Comparison of ENCODE assay signal across 29 cellular contexts in the genomic region with DNA sequence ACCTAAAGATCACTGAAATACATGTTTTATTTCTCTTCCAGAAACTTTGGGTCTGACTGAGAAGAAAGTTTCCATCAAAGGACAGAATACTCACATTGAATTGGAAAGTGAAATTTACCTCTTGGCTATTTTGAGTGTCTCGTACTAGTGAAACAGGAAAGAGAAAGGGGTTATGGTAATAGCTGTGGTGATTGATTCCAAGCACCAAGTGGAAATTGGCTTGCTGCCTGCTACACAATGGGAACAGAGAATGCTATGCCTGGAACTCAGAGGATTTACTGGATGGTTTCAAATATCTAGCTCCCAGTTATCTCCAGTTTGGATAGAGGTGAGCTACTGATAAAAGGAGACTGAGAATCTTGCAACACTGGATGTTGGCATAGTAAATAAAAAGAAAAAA.
DNase-seq lines count a peak whose midpoint lies in the region; FAIRE-seq and TF ChIP-seq lines count a peak whose summit lies in the region.
"Had no signal": no experiment of that assay in that cellular context is flagged by ENCODE, and none has a peak within 500 bp of the region (broad histone marks: within the 10 kb centered on the region; RNA-seq: fewer than 3 reads in every experiment).

No MANE protein-coding gene starts in this region.

- H3K36me3 ChIP-seq in mammary epithelial cell (ENCODE audit: insufficient read depth, low read length): no peaks in the 10 kb centered on the region
- H3K36me3 ChIP-seq: breast epithelium, right lobe of liver had no signal

- in situ Hi-C loops in mammary epithelial cell (cut with MboI; ENCODE audit: low sequenced_read_pairs in 2 of 2): no loop called here

- H3K79me2 ChIP-seq in mammary epithelial cell (ENCODE audit: insufficient read depth, low read length): no peaks in the 10 kb centered on the region
- H3K79me2 ChIP-seq: parathyroid adenoma had no signal

- H3K4me1 Mint-ChIP-seq in MCF 10A (ENCODE audit: insufficient read depth, unreplicated experiment): no peaks in the 10 kb centered on the region
- H3K4me1 Mint-ChIP-seq: activated CD4-positive, alpha-beta T cell treated with anti-CD3 and anti-CD28 coated beads, Interleukin-2, amount 10 ng/mL, durations not matched to agents 7 days and 5 days; activated CD8-positive, alpha-beta memory T cell treated with anti-CD3 and anti-CD28 coated beads, Interleukin-2, amount 10 ng/mL, durations not matched to agents 7 days and 5 days; activated T-helper 17 cell treated with anti-CD3 and anti-CD28 coated beads, Interleukin-2, amount 50 U/mL, for 72 hours; B cell; naive B cell had no signal

- FAIRE-seq in D721Med (lab: Jason Lieb, UNC): no peak
- FAIRE-seq: A204.1, GM18507 had no signal

- no peaks in the 10 kb centered on the region for H3K27me3 ChIP-seq in mammary epithelial cell (ENCODE audit: insufficient read depth, low read length)
- H3K27me3 ChIP-seq: breast epithelium, right lobe of liver had no signal

- no peak overlapping the region for H3K4me3 Mint-ChIP-seq in MCF 10A (ENCODE audit: unreplicated experiment)
- H3K4me3 Mint-ChIP-seq: activated CD4-positive, alpha-beta T cell treated with anti-CD3 and anti-CD28 coated beads, Interleukin-2, amount 10 ng/mL, durations not matched to agents 7 days and 5 days; activated CD8-positive, alpha-beta memory T cell treated with anti-CD3 and anti-CD28 coated beads, Interleukin-2, amount 10 ng/mL, durations not matched to agents 7 days and 5 days; activated naive CD8-positive, alpha-beta T cell; activated T-helper 17 cell treated with anti-CD3 and anti-CD28 coated beads, Interleukin-2, amount 50 U/mL, for 72 hours; B cell; endodermal cell; HFFc6; naive B cell had no signal

- no peaks in the 10 kb centered on the region for H3K27me3 Mint-ChIP-seq in MCF 10A (ENCODE audit: insufficient read depth, unreplicated experiment)
- H3K27me3 Mint-ChIP-seq: activated CD4-positive, alpha-beta T cell treated with anti-CD3 and anti-CD28 coated beads, Interleukin-2, amount 10 ng/mL, durations not matched to agents 7 days and 5 days; activated CD8-positive, alpha-beta memory T cell treated with anti-CD3 and anti-CD28 coated beads, Interleukin-2, amount 10 ng/mL, durations not matched to agents 7 days and 5 days; activated naive CD8-positive, alpha-beta T cell; activated T-helper 17 cell treated with anti-CD3 and anti-CD28 coated beads, Interleukin-2, amount 50 U/mL, for 72 hours; B cell; naive B cell had no signal

- H2AFZ ChIP-seq in mammary epithelial cell (ENCODE audit: low read depth, low read length): no peak overlapping the region
- H2AFZ ChIP-seq: parathyroid adenoma had no signal

- 8% methylated on average over 1 of the region's 1 CpG for WGBS in mammary epithelial cell (ENCODE audit: low coverage, missing lambda C conversion rate)

- H3K27ac ChIP-seq in mammary epithelial cell (ENCODE audit: insufficient read depth, low read depth, low read length): no peak overlapping the region
- H3K27ac ChIP-seq: breast epithelium, coronary artery, HL-60, parathyroid adenoma, right lobe of liver, SK-N-MC had no signal

- DNase-seq in MCF 10A (ENCODE audit: unreplicated experiment): peak; percentile 3
- DNase-seq in mammary epithelial cell: no peak
- peak; percentile 61 for DNase-seq in NCI-H226
- DNase-seq in fibroblast of the aortic adventitia (ENCODE audit: low read depth): peak; percentile 1
- no peak for DNase-seq in activated CD4-positive, CD25-positive, alpha-beta regulatory T cell (lab: John Stamatoyannopoulos, UW)
- no peak for DNase-seq in DMS153 treated with DMSO at 0.1 percent for 48 hours (lab: John Stamatoyannopoulos, UW; ENCODE audit: unreplicated experiment)
- DNase-seq in GM03348 (ENCODE audit: low spot score): no peak
- DNase-seq in D721Med (ENCODE audit: insufficient read length, low spot score): no peak
- DNase-seq: activated CD4-positive, alpha-beta T cell treated with anti-CD3 and anti-CD28 coated beads, Interleukin-2, amount 10 ng/mL, durations not matched to agents 7 days and 5 days; activated CD8-positive, alpha-beta memory T cell treated with anti-CD3 and anti-CD28 coated beads, Interleukin-2, amount 10 ng/mL, durations not matched to agents 7 days and 5 days; COR-L47; endodermal cell; HFFc6; IMR-90; naive B cell; NCI-H2081 treated with DMSO at 0.1 percent for 48 hours; NCI-H524; right lobe of liver; T-helper 2 cell had no signal

- no peak overlapping the region for H3K4me2 ChIP-seq in mammary epithelial cell (ENCODE audit: insufficient read depth, low read depth, low read length)

- H3K36me3 Mint-ChIP-seq in MCF 10A (ENCODE audit: insufficient read depth, unreplicated experiment): no peaks in the 10 kb centered on the region
- H3K36me3 Mint-ChIP-seq: activated CD8-positive, alpha-beta memory T cell treated with anti-CD3 and anti-CD28 coated beads, Interleukin-2, amount 10 ng/mL, durations not matched to agents 7 days and 5 days; activated naive CD8-positive, alpha-beta T cell; naive B cell had no signal

- CTCF ChIA-PET in MCF 10A (lab: Yijun Ruan, JAX): interaction anchor here (0.9 kb wide), 1 partner anchor 27 kb away, joined by 4 read pairs; no protein-coding TSS in a partner anchor
- CTCF ChIA-PET in mammary epithelial cell (lab: Charles Lee; ENCODE audit: low non-redundant PET): no interaction called here

- H3K4me1 ChIP-seq in mammary epithelial cell (ENCODE audit: insufficient read depth, low read length): no peaks in the 10 kb centered on the region
- H3K4me1 ChIP-seq: breast epithelium, parathyroid adenoma, right lobe of liver had no signal

- no peaks in the 10 kb centered on the region for H4K20me1 ChIP-seq in mammary epithelial cell (ENCODE audit: insufficient read depth, low read length)

- H3K27ac Mint-ChIP-seq in MCF 10A (ENCODE audit: low read depth, unreplicated experiment): no peak overlapping the region
- H3K27ac Mint-ChIP-seq: activated CD4-positive, alpha-beta T cell treated with anti-CD3 and anti-CD28 coated beads, Interleukin-2, amount 10 ng/mL, durations not matched to agents 7 days and 5 days; activated CD8-positive, alpha-beta memory T cell treated with anti-CD3 and anti-CD28 coated beads, Interleukin-2, amount 10 ng/mL, durations not matched to agents 7 days and 5 days; activated naive CD8-positive, alpha-beta T cell; activated T-helper 17 cell treated with anti-CD3 and anti-CD28 coated beads, Interleukin-2, amount 50 U/mL, for 72 hours; B cell; endodermal cell; HFFc6; naive B cell had no signal

- no peaks in the 10 kb centered on the region for H3K9me3 ChIP-seq in mammary epithelial cell (replicated peaks; ENCODE audit: insufficient read depth, low read length)
- H3K9me3 ChIP-seq: breast epithelium, right lobe of liver had no signal

- BruUV-seq in MCF 10A (replicated peaks; lab: Mats Ljungman, UMichigan) (no TSS peak), mammary epithelial cell (replicated peaks; lab: Mats Ljungman, UMichigan) (no TSS peak)

- H3K4me3 ChIP-seq in mammary epithelial cell (replicated peaks in 1 of 3; ENCODE audit: insufficient read depth in 1 of 3, low read depth in 2 of 3, low read length in 3 of 3) (no peak overlapping the region), fibroblast of the aortic adventitia (ENCODE audit: low read depth, low read length) (no peak overlapping the region)
- H3K4me3 ChIP-seq: breast epithelium, coronary artery, right lobe of liver, SK-N-MC had no signal

- intact Hi-C loops in MCF 10A (cut with micrococcal nuclease) (no loop called here), mammary epithelial cell (cut with micrococcal nuclease) (no loop called here)

- POLR2A ChIA-PET in MCF 10A (lab: Yijun Ruan, JAX): no interaction called here

- dilution Hi-C loops in mammary epithelial cell (cut with HindIII; ENCODE audit: low sequenced_read_pairs): no loop called here

- TF ChIP-seq CTCF in MCF 10A (IDR thresholded peaks at IDR 0.05; ENCODE audit: unreplicated experiment): no peak
- TF ChIP-seq CTCF in mammary epithelial cell (conservative IDR thresholded peaks at IDR 0.05 in 1 of 2, IDR thresholded peaks at IDR 0.05 in 1 of 2; ENCODE audit: extremely low read depth in 1 of 2, insufficient read depth in 1 of 2, low read depth in 1 of 2, low read length in 2 of 2): no peak
- TF ChIP-seq CTCF in fibroblast of the aortic adventitia (IDR thresholded peaks at IDR 0.05; ENCODE audit: insufficient read depth, low read length): no peak
- TF ChIP-seq CTCF in D721Med (IDR thresholded peaks at IDR 0.05; ENCODE audit: insufficient read depth, missing control alignments): no peak

- no peaks in the 10 kb centered on the region for H3K9me3 Mint-ChIP-seq in MCF 10A (ENCODE audit: unreplicated experiment)
- H3K9me3 Mint-ChIP-seq: endodermal cell had no signal

- no peak overlapping the region for H3K9ac ChIP-seq in mammary epithelial cell (ENCODE audit: insufficient read depth, low read length)
- H3K9ac ChIP-seq: parathyroid adenoma had no signal

Comparison
In these comparisons a context has a peak if more than half of its experiments do, and no peak if none do; other contexts are left out.
1. DNase-seq: peak in MCF 10A (single experiment), NCI-H226 (single experiment) and fibroblast of the aortic adventitia (single experiment); none in mammary epithelial cell (single experiment), activated CD4-positive, CD25-positive, alpha-beta regulatory T cell (0 of 4), DMS153 treated with DMSO at 0.1 percent for 48 hours (single experiment), GM03348 (single experiment) and D721Med (single experiment).